ENCODE assay signal across 8 cellular contexts in genomic region chr3:149969945-149970715, GRCh38. TPM values are rescaled to one million over a fixed set of nuclear protein-coding genes. Genes with fewer than 3 reads are reported as not detected.
A peak's percentile ranks its signal among the peaks of the same experiment; 100 is the strongest.
DNase-seq lines count a peak whose midpoint lies in the region; ATAC-seq and TF ChIP-seq lines count a peak whose summit lies in the region.

No MANE protein-coding gene starts in this region.

- peak overlapping the region; percentile 94 for H3K9ac ChIP-seq in PC-3 (ENCODE audit: low read length)

- peaks cover 0 to 10% of the 10 kb centered on the region in 2 donors for H3K36me3 Mint-ChIP-seq in CD4-positive, alpha-beta memory T cell
- H3K36me3 Mint-ChIP-seq in activated T-helper 2 cell treated with anti-CD3 and anti-CD28 coated beads, Interferon-gamma antibody, Interleukin-2, Interleukin-4, amounts not matched to agents 10 μg/mL and 5 μg/mL and 100 μg/mL, durations not matched to agents 14 hours and 24 hours and 36 hours (ENCODE audit: low read depth): peaks cover 3% of the 10 kb centered on the region
- H3K36me3 Mint-ChIP-seq in naive thymus-derived CD4-positive, alpha-beta T cell: no peaks in the 10 kb centered on the region
- H3K36me3 Mint-ChIP-seq in stimulated activated effector memory CD8-positive, alpha-beta T cell treated with anti-CD3 and anti-CD28 coated beads, Interleukin-12 subunit alpha, Interleukin-12 subunit beta, amount 100 ng/mL, for 72 hours: no peaks in the 10 kb centered on the region

- H3K9me2 ChIP-seq in PC-3 (replicated peaks; ENCODE audit: low read length): no peaks in the 10 kb centered on the region

- peak; percentile 27 for ATAC-seq in PC-3
- ATAC-seq in naive thymus-derived CD4-positive, alpha-beta T cell: peak; percentile 64
- peak; percentile 81 for ATAC-seq in stimulated activated effector memory CD8-positive, alpha-beta T cell treated with anti-CD3 and anti-CD28 coated beads, Interleukin-12 subunit alpha, Interleukin-12 subunit beta, amount 100 ng/mL, for 72 hours

- TF ChIP-seq CTCF in GM20000 (IDR thresholded peaks at IDR 0.05; ENCODE audit: extremely low read depth, missing control alignments) (no peak), PC-3 (conservative IDR thresholded peaks at IDR 0.05; ENCODE audit: low read depth, low read length) (no peak)

- peak overlapping the region; percentile 27 for H3K27ac ChIP-seq in CD4-positive, alpha-beta memory T cell (ENCODE audit: low read depth, low read length)
- peak overlapping the region; percentile 86 for H3K27ac ChIP-seq in PC-3 (ENCODE audit: low read length)
- H3K27ac ChIP-seq in naive thymus-derived CD4-positive, alpha-beta T cell (ENCODE audit: low read depth, low read length): peak overlapping the region; percentile 63

- peak overlapping the region; percentile 73 to 91 (median 87) for H3K27ac Mint-ChIP-seq in CD4-positive, alpha-beta memory T cell
- no peak overlapping the region for H3K27ac Mint-ChIP-seq in activated T-helper 2 cell treated with anti-CD3 and anti-CD28 coated beads, Interferon-gamma antibody, Interleukin-2, Interleukin-4, amounts not matched to agents 10 μg/mL and 5 μg/mL and 100 μg/mL, durations not matched to agents 14 hours and 24 hours and 36 hours
- peak overlapping the region in 8 of 9 donors; percentile 60 to 94 (median 86) for H3K27ac Mint-ChIP-seq in naive thymus-derived CD4-positive, alpha-beta T cell
- no peak overlapping the region for H3K27ac Mint-ChIP-seq in stimulated activated effector memory CD8-positive, alpha-beta T cell treated with anti-CD3 and anti-CD28 coated beads, Interleukin-12 subunit alpha, Interleukin-12 subunit beta, amount 100 ng/mL, for 72 hours

- no TSS peak for BruUV-seq in PC-3 (replicated peaks; lab: Mats Ljungman, UMichigan)

- H3F3A ChIP-seq in PC-3 (ENCODE audit: low read length, unreplicated experiment): no peaks in the 10 kb centered on the region

- peak overlapping the region; percentile 89 to 96 (median 90) for H3K4me3 Mint-ChIP-seq in CD4-positive, alpha-beta memory T cell
- H3K4me3 Mint-ChIP-seq in activated T-helper 2 cell treated with anti-CD3 and anti-CD28 coated beads, Interferon-gamma antibody, Interleukin-2, Interleukin-4, amounts not matched to agents 10 μg/mL and 5 μg/mL and 100 μg/mL, durations not matched to agents 14 hours and 24 hours and 36 hours (ENCODE audit: low read depth): peak overlapping the region; percentile 76
- H3K4me3 Mint-ChIP-seq in naive thymus-derived CD4-positive, alpha-beta T cell: peak overlapping the region; percentile 85 to 96 (median 92)
- peak overlapping the region; percentile 78 for H3K4me3 Mint-ChIP-seq in stimulated activated effector memory CD8-positive, alpha-beta T cell treated with anti-CD3 and anti-CD28 coated beads, Interleukin-12 subunit alpha, Interleukin-12 subunit beta, amount 100 ng/mL, for 72 hours

- POLR2A ChIA-PET in CD4-positive, alpha-beta memory T cell (lab: Charles Lee; ENCODE audit: partially characterized antibody): interaction anchor here (0.8 to 1.4 kb wide), 3 partner anchors 9 to 794 kb away, joined by 3 to 4 read pairs (median 4); partner anchors contain the start of genes SIAH2 and TSC22D2
- POLR2A ChIA-PET in PC-3 (lab: Charles Lee; ENCODE audit: unreplicated experiment): interaction anchor here (0.6 to 0.9 kb wide), 3 partner anchors 109 to 267 kb away, joined by 3 to 13 read pairs (median 11); no protein-coding TSS in a partner anchor
- POLR2A ChIA-PET in naive thymus-derived CD4-positive, alpha-beta T cell (lab: Charles Lee): interaction anchor here (1.4 kb wide), 1 partner anchor 438 kb away, joined by 4 read pairs; the partner anchor contains the start of gene TSC22D2

- peaks cover 7 to 15% of the 10 kb centered on the region in 2 donors for H3K27me3 Mint-ChIP-seq in CD4-positive, alpha-beta memory T cell
- peaks cover 51% of the 10 kb centered on the region for H3K27me3 Mint-ChIP-seq in activated T-helper 2 cell treated with anti-CD3 and anti-CD28 coated beads, Interferon-gamma antibody, Interleukin-2, Interleukin-4, amounts not matched to agents 10 μg/mL and 5 μg/mL and 100 μg/mL, durations not matched to agents 14 hours and 24 hours and 36 hours (ENCODE audit: low read depth)
- H3K27me3 Mint-ChIP-seq in naive thymus-derived CD4-positive, alpha-beta T cell: peaks cover 6 to 55% (median 26%) of the 10 kb centered on the region in 5 donors

- H3K36me3 ChIP-seq in CD4-positive, alpha-beta memory T cell (ENCODE audit: insufficient read depth, low read length): no peaks in the 10 kb centered on the region
- H3K36me3 ChIP-seq in PC-3 (ENCODE audit: low read depth, low read length): peaks cover 27% of the 10 kb centered on the region
- H3K36me3 ChIP-seq in naive thymus-derived CD4-positive, alpha-beta T cell (ENCODE audit: control insufficient read depth in 2 of 3, insufficient read depth in 3 of 3, low read length in 3 of 3): no peaks in the 10 kb centered on the region

- intact Hi-C loops in CD4-positive, alpha-beta memory T cell (cut with micrococcal nuclease): loop anchor here (1.0 to 10.0 kb wide), 5 partner anchors 158 to 1232 kb away; partner anchors contain the start of genes EIF2A, GPR171, RNF13 and SELENOT
- intact Hi-C loops in PC-3 (cut with micrococcal nuclease): loop anchor here (2.0 to 10.0 kb wide), 3 partner anchors 109 to 525 kb away; partner anchors contain the start of gene TSC22D2
- intact Hi-C loops in activated T-helper 2 cell treated with anti-CD3 and anti-CD28 coated beads, Interferon-gamma antibody, Interleukin-2, Interleukin-4, amounts not matched to agents 10 μg/mL and 5 μg/mL and 100 μg/mL, durations not matched to agents 14 hours and 24 hours and 36 hours (cut with micrococcal nuclease): loop anchor here (2.0 to 5.0 kb wide), 2 partner anchors 439 to 527 kb away; partner anchors contain the start of gene TSC22D2
- intact Hi-C loops in naive thymus-derived CD4-positive, alpha-beta T cell (cut with micrococcal nuclease): loop anchor here (1.0 to 10.0 kb wide), 12 partner anchors 157 to 979 kb away; partner anchors contain the start of genes EIF2A (in 2 of the 2), ERICH6 (in 2 of the 2), SERP1 (in 2 of the 2) and TSC22D2 (in 2 of the 2)

- CTCF ChIA-PET in CD4-positive, alpha-beta memory T cell (lab: Charles Lee; ENCODE audit: partially characterized antibody): interaction anchor here (0.8 to 5.6 kb wide), 6 partner anchors 12 to 252 kb away, joined by 3 to 63 read pairs (median 6); no protein-coding TSS in a partner anchor
- CTCF ChIA-PET in PC-3 (lab: Charles Lee): interaction anchor here (0.6 to 3.3 kb wide), 5 partner anchors 106 to 250 kb away, joined by 3 to 45 read pairs (median 4); no protein-coding TSS in a partner anchor
- CTCF ChIA-PET in naive thymus-derived CD4-positive, alpha-beta T cell (lab: Charles Lee): interaction anchor here (0.7 kb wide), 4 partner anchors 214 to 1153 kb away, joined by 3 to 4 read pairs (median 3); no protein-coding TSS in a partner anchor

- peaks cover 12% of the 10 kb centered on the region for H3K4me1 ChIP-seq in CD4-positive, alpha-beta memory T cell (ENCODE audit: insufficient read depth, low read length)
- peaks cover 31% of the 10 kb centered on the region for H3K4me1 ChIP-seq in PC-3 (ENCODE audit: insufficient read depth, low read length)
- peaks cover 0 to 4% of the 10 kb centered on the region in 2 donors for H3K4me1 ChIP-seq in naive thymus-derived CD4-positive, alpha-beta T cell (ENCODE audit: control insufficient read depth in 2 of 2, insufficient read depth in 2 of 2, low read length in 2 of 2)

- H3K4me1 Mint-ChIP-seq in CD4-positive, alpha-beta memory T cell: peaks cover 14 to 20% (median 19%) of the 10 kb centered on the region in 4 donors
- peaks cover 12% of the 10 kb centered on the region for H3K4me1 Mint-ChIP-seq in activated T-helper 2 cell treated with anti-CD3 and anti-CD28 coated beads, Interferon-gamma antibody, Interleukin-2, Interleukin-4, amounts not matched to agents 10 μg/mL and 5 μg/mL and 100 μg/mL, durations not matched to agents 14 hours and 24 hours and 36 hours (ENCODE audit: low read depth)
- peaks cover 16 to 26% (median 20%) of the 10 kb centered on the region in 7 donors for H3K4me1 Mint-ChIP-seq in naive thymus-derived CD4-positive, alpha-beta T cell
- peaks cover 11% of the 10 kb centered on the region for H3K4me1 Mint-ChIP-seq in stimulated activated effector memory CD8-positive, alpha-beta T cell treated with anti-CD3 and anti-CD28 coated beads, Interleukin-12 subunit alpha, Interleukin-12 subunit beta, amount 100 ng/mL, for 72 hours

- H3K79me2 ChIP-seq in PC-3 (ENCODE audit: low read length): peaks cover 82% of the 10 kb centered on the region

- H3K4me3 ChIP-seq in CD4-positive, alpha-beta memory T cell (ENCODE audit: low read length in 2 of 2): peak overlapping the region; percentile 8 to 44
- H3K4me3 ChIP-seq in PC-3 (ENCODE audit: low read length): peak overlapping the region; percentile 79
- peak overlapping the region; percentile 53 for H3K4me3 ChIP-seq in naive thymus-derived CD4-positive, alpha-beta T cell (ENCODE audit: low read length)

- no peaks in the 10 kb centered on the region for H3K9me3 ChIP-seq in CD4-positive, alpha-beta memory T cell (ENCODE audit: control insufficient read depth in 1 of 2, low read length in 2 of 2)
- H3K9me3 ChIP-seq in PC-3 (ENCODE audit: low read length): no peaks in the 10 kb centered on the region
- H3K9me3 ChIP-seq in naive thymus-derived CD4-positive, alpha-beta T cell (ENCODE audit: control insufficient read depth in 2 of 3, low read length in 3 of 3): no peaks in the 10 kb centered on the region

- H3K27me3 ChIP-seq in CD4-positive, alpha-beta memory T cell (ENCODE audit: insufficient read depth, low read length): peaks cover 7% of the 10 kb centered on the region
- H3K27me3 ChIP-seq in PC-3 (ENCODE audit: low read length): no peaks in the 10 kb centered on the region
- H3K27me3 ChIP-seq in naive thymus-derived CD4-positive, alpha-beta T cell (ENCODE audit: control insufficient read depth in 2 of 2, insufficient read depth in 2 of 2, low read length in 2 of 2): peaks cover 0 to 5% of the 10 kb centered on the region in 2 donors

- H3K9me3 Mint-ChIP-seq in CD4-positive, alpha-beta memory T cell: peaks cover 0 to 2% (median 0%) of the 10 kb centered on the region in 8 donors
- no peaks in the 10 kb centered on the region for H3K9me3 Mint-ChIP-seq in activated T-helper 2 cell treated with anti-CD3 and anti-CD28 coated beads, Interferon-gamma antibody, Interleukin-2, Interleukin-4, amounts not matched to agents 10 μg/mL and 5 μg/mL and 100 μg/mL, durations not matched to agents 14 hours and 24 hours and 36 hours
- H3K9me3 Mint-ChIP-seq in naive thymus-derived CD4-positive, alpha-beta T cell: peaks cover 0 to 3% (median 0%) of the 10 kb centered on the region in 11 donors
- H3K9me3 Mint-ChIP-seq in stimulated activated effector memory CD8-positive, alpha-beta T cell treated with anti-CD3 and anti-CD28 coated beads, Interleukin-12 subunit alpha, Interleukin-12 subunit beta, amount 100 ng/mL, for 72 hours: no peaks in the 10 kb centered on the region

- DNase-seq in CD4-positive, alpha-beta memory T cell: peak; percentile 72 to 80 (median 77)
- peak; percentile 84 for DNase-seq in GM20000 (ENCODE audit: low spot score)
- peak; percentile 29 for DNase-seq in HPDE6-E6E7 (ENCODE audit: extremely low spot score)
- DNase-seq in PC-3: peak; percentile 75
- DNase-seq in activated T-helper 2 cell treated with anti-CD3 and anti-CD28 coated beads, Interferon-gamma antibody, Interleukin-2, Interleukin-4, amounts not matched to agents 10 μg/mL and 5 μg/mL and 100 μg/mL, durations not matched to agents 14 hours and 24 hours and 36 hours (ENCODE audit: low spot score): peak; percentile 63
- DNase-seq in fibroblast of peridontal ligament (ENCODE audit: extremely low read depth): peak; percentile 87
- DNase-seq in naive thymus-derived CD4-positive, alpha-beta T cell: peak; percentile 54 to 81 (median 75)
- peak; percentile 67 to 83 for DNase-seq in stimulated activated effector memory CD8-positive, alpha-beta T cell treated with anti-CD3 and anti-CD28 coated beads, Interleukin-12 subunit alpha, Interleukin-12 subunit beta, amount 100 ng/mL, for 72 hours (ENCODE audit: low spot score in 2 of 2)

- peaks cover 26% of the 10 kb centered on the region for H4K20me1 ChIP-seq in PC-3 (ENCODE audit: low read length)

- H2AFZ ChIP-seq in PC-3 (ENCODE audit: low read length): peak overlapping the region; percentile 69

- H3K4me2 ChIP-seq in PC-3 (ENCODE audit: low read length): peak overlapping the region; percentile 91

RNA-seq across cellular contexts. Expression of gene PFN2, which starts 0.6 kb away (rescaled TPM):
- total RNA-seq in CD4-positive, alpha-beta memory T cell: 10 to 100 TPM; 10.6 to 14.1 TPM
- 10 to 100 TPM in 1 of 2 donors, 1 to 10 TPM in 1; 6.8 to 16.9 TPM for polyA plus RNA-seq in CD4-positive, alpha-beta memory T cell
- 213 and 284 TPM in 2 replicates for total RNA-seq in PC-3 (2014; rRNA removed)
- 0.78 and 0.85 TPM in 2 replicates for total RNA-seq in activated T-helper 2 cell treated with anti-CD3 and anti-CD28 coated beads, Interferon-gamma antibody, Interleukin-2, Interleukin-4, amounts not matched to agents 10 μg/mL and 5 μg/mL and 100 μg/mL, durations not matched to agents 14 hours and 24 hours and 36 hours
- 10 to 100 TPM in 1 of 5 experiments, 1 to 10 TPM in 3, under 1 TPM in 1; 0.36 to 14.2 (median 9.0) TPM for total RNA-seq in naive thymus-derived CD4-positive, alpha-beta T cell
- 10 to 100 TPM in 1 of 2 donors, 1 to 10 TPM in 1; 6.5 to 10.4 TPM for polyA plus RNA-seq in naive thymus-derived CD4-positive, alpha-beta T cell

Comparison
In these comparisons a context has a peak if more than half of its experiments do, and no peak if none do; other contexts are left out.
1. Peak in every context shown above with its lines: DNase-seq, ATAC-seq, H3K4me3 ChIP-seq and H3K27ac ChIP-seq.
2. DNase-seq: peak in every context shown above with its lines; median percentile 87 in fibroblast of peridontal ligament; 84 in GM20000; 77 in CD4-positive, alpha-beta memory T cell; 75 in PC-3; 75 in naive thymus-derived CD4-positive, alpha-beta T cell; 75 in stimulated activated effector memory CD8-positive, alpha-beta T cell treated with anti-CD3 and anti-CD28 coated beads, Interleukin-12 subunit alpha, Interleukin-12 subunit beta, amount 100 ng/mL, for 72 hours; 63 in activated T-helper 2 cell treated with anti-CD3 and anti-CD28 coated beads, Interferon-gamma antibody, Interleukin-2, Interleukin-4, amounts not matched to agents 10 μg/mL and 5 μg/mL and 100 μg/mL, durations not matched to agents 14 hours and 24 hours and 36 hours; 29 in HPDE6-E6E7.
3. H3K27ac ChIP-seq: peak in every context shown above with its lines; median percentile 86 in PC-3; 63 in naive thymus-derived CD4-positive, alpha-beta T cell; 27 in CD4-positive, alpha-beta memory T cell.
4. H3K4me3 ChIP-seq: peak in every context shown above with its lines; median percentile 79 in PC-3; 53 in naive thymus-derived CD4-positive, alpha-beta T cell; 26 in CD4-positive, alpha-beta memory T cell.
5. H3K27ac Mint-ChIP-seq: peak in CD4-positive, alpha-beta memory T cell (7 of 7) and naive thymus-derived CD4-positive, alpha-beta T cell (8 of 9); none in activated T-helper 2 cell treated with anti-CD3 and anti-CD28 coated beads, Interferon-gamma antibody, Interleukin-2, Interleukin-4, amounts not matched to agents 10 μg/mL and 5 μg/mL and 100 μg/mL, durations not matched to agents 14 hours and 24 hours and 36 hours (single experiment) and stimulated activated effector memory CD8-positive, alpha-beta T cell treated with anti-CD3 and anti-CD28 coated beads, Interleukin-12 subunit alpha, Interleukin-12 subunit beta, amount 100 ng/mL, for 72 hours (single experiment).
6. ATAC-seq: peak in every context shown above with its lines; median percentile 81 in stimulated activated effector memory CD8-positive, alpha-beta T cell treated with anti-CD3 and anti-CD28 coated beads, Interleukin-12 subunit alpha, Interleukin-12 subunit beta, amount 100 ng/mL, for 72 hours; 64 in naive thymus-derived CD4-positive, alpha-beta T cell; 27 in PC-3.
7. RNA of gene PFN2, which starts 0.6 kb away (total RNA-seq): 213 to 284 TPM in PC-3; 10.6 to 14.1 TPM in CD4-positive, alpha-beta memory T cell, 0.36 to 14.2 TPM in naive thymus-derived CD4-positive, alpha-beta T cell and 0.78 to 0.85 TPM in activated T-helper 2 cell treated with anti-CD3 and anti-CD28 coated beads, Interferon-gamma antibody, Interleukin-2, Interleukin-4, amounts not matched to agents 10 μg/mL and 5 μg/mL and 100 μg/mL, durations not matched to agents 14 hours and 24 hours and 36 hours; every median in the first group is over 10 times any median in the second.